ENCODE assay signal across 1 cellular context in genomic region chr19:35153129-35153522, GRCh38.
TF ChIP-seq lines count a peak whose summit lies in the region.

No MANE protein-coding gene starts in this region.

TF ChIP-seq in K562, 482 proteins besides CTCF, POLR2A, EP300 and RAD21:
- peak; percentile 41; the same call in 1 of the 2 replicates for TF ChIP-seq ZBTB33 (CRISPR knock-in tag; IDR thresholded peaks at IDR 0.05)
